Comparison of ENCODE assay signal across 8 cellular contexts in the genomic region with DNA sequence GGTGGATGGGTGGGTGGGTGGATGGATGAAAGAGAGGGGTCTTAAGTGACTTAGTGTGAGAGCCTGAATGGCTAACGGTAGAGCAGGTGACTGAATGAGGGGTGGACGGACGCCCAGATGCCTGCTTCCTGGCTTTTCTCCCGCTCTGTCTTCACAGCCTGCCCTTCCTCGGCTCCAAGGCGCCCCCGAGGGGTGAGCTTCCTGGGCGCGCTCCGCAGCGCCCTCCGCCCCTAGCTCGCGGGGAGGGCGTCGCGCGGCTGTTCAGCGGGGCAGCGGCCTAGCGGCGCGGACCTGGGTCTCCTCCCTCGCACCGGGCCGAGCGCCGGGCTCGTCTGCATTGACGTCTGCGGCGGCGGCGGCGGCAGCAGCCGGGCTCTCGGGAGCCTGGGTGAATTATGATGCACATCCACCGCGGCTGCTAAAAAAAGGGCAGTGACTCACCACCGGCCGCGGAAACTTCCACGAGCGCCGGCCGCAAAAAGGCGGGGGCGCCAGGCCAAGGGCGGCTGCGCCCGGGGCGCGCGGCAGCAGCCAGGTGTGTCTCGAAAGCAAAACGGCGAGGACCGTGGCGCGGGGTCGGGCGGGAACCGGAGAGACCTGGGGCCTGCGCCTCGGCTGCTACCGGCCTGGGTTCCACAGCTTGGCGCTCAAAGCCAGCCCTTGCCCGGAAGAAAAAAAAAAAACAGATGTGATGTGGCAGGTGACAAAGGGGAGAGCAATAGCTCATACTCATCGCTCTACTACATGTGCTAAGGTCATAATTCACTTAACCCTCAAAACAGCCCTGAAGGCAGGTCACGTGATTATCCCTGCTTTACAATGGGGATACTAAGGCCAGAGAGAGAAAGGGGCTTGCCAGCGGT.
DNase-seq lines count a peak whose midpoint lies in the region; ATAC-seq and TF ChIP-seq lines count a peak whose summit lies in the region.

No MANE protein-coding gene starts in this region.

- peak overlapping the region; percentile 69 for H3K4me2 ChIP-seq in trophoblast cell (ENCODE audit: low read length)

- H4K91ac ChIP-seq in trophoblast cell (ENCODE audit: low read depth, low read length), result peak overlapping the region; percentile 29

- H3K4me3 ChIP-seq in trophoblast cell (ENCODE audit: low read depth, low read length) (no peak overlapping the region), tibial artery (peak overlapping the region; percentile 39 to 45)

- ATAC-seq in GM19455 (IDR thresholded peaks at IDR 0.05; ENCODE audit: unreplicated experiment) (peak; percentile 91), HG03565 (IDR thresholded peaks at IDR 0.05; ENCODE audit: unreplicated experiment) (peak; percentile 85), Right ventricle myocardium superior (ENCODE audit: poor library complexity) (peak; percentile 98)

- in situ Hi-C loops in SK-MEL-5 (cut with HindIII; ENCODE audit: low pct_unique_long_range_greater_than_20kb, low sequenced_read_pairs), result no loop called here

- peak overlapping the region; percentile 61 for H2BK120ac ChIP-seq in trophoblast cell (ENCODE audit: insufficient read depth, low read length, poor library complexity)

- peaks cover 3% of the 10 kb centered on the region for H3K79me1 ChIP-seq in trophoblast cell (ENCODE audit: low read length)

- no peak overlapping the region for H3K9ac ChIP-seq in trophoblast cell (ENCODE audit: low read length)

- no peaks in the 10 kb centered on the region for H3K27me3 ChIP-seq in trophoblast cell (ENCODE audit: insufficient read depth, low read length)
- H3K27me3 ChIP-seq in tibial artery, result no peaks in the 10 kb centered on the region

- H3K27ac ChIP-seq in trophoblast cell (ENCODE audit: low read depth, low read length) (peak overlapping the region; percentile 14), tibial artery (peak overlapping the region; percentile 88 to 95)

- intact Hi-C loops in Right ventricle myocardium superior (cut with DNase I) (no loop called here), tibial artery (cut with DNase I; ENCODE audit: low total_unique reads) (no loop called here)

- H3K9me3 ChIP-seq in trophoblast cell (ENCODE audit: insufficient read depth, low read depth, low read length), result peaks cover 2% of the 10 kb centered on the region
- no peaks in the 10 kb centered on the region for H3K9me3 ChIP-seq in tibial artery

- DNase-seq in COR-L47 (lab: John Stamatoyannopoulos, UW), result peak; percentile 2
- peak; percentile 43 for DNase-seq in SK-MEL-5 (ENCODE audit: low read depth, low spot score)
- peak; percentile 69 for DNase-seq in activated naive CD8-positive, alpha-beta T cell treated with anti-CD3 and anti-CD28 coated beads, Interleukin-2, amount 50 U/mL, for 16 hours (ENCODE audit: low read depth, low spot score)
- peak; percentile 86 for DNase-seq in Right ventricle myocardium superior
- DNase-seq in trophoblast cell, result peak; percentile 41 to 61
- DNase-seq in tibial artery, result peak; percentile 85 to 95

- no peak overlapping the region for H3K23ac ChIP-seq in trophoblast cell (ENCODE audit: low read length)

- H3K14ac ChIP-seq in trophoblast cell (ENCODE audit: low read length), result peak overlapping the region; percentile 30

- WGBS in trophoblast cell (ENCODE audit: extremely low coverage, insufficient coverage, insufficient read length), result no CpG with 5 or more reads among the region's 71 CpGs

- peak overlapping the region; percentile 35 for H2AFZ ChIP-seq in trophoblast cell (ENCODE audit: insufficient read depth, low read length, poor library complexity)

- H2BK12ac ChIP-seq in trophoblast cell (ENCODE audit: low read length), result peak overlapping the region; percentile 20

- no peak overlapping the region for H4K12ac ChIP-seq in trophoblast cell (ENCODE audit: low read depth, low read length)

- H2BK5ac ChIP-seq in trophoblast cell (ENCODE audit: low read depth, low read length, poor library complexity), result peak overlapping the region; percentile 13

- no peak overlapping the region for H3K4ac ChIP-seq in trophoblast cell (ENCODE audit: low read depth, low read length)

- peak; percentile 23 to 24 for TF ChIP-seq CTCF in tibial artery (IDR thresholded peaks at IDR 0.05)

- H3K36me3 ChIP-seq in trophoblast cell (ENCODE audit: control insufficient read depth in 1 of 2, insufficient read depth in 2 of 2, low read length in 2 of 2), result no peaks in the 10 kb centered on the region
- H3K36me3 ChIP-seq in tibial artery, result no peaks in the 10 kb centered on the region

- no peaks in the 10 kb centered on the region for H3K79me2 ChIP-seq in trophoblast cell (ENCODE audit: control insufficient read depth, insufficient read depth, low read length, poor library complexity)

- H3K4me1 ChIP-seq in trophoblast cell (ENCODE audit: control insufficient read depth in 1 of 2, insufficient read depth in 2 of 2, low read length in 2 of 2) (peaks cover 6 to 15% of the 10 kb centered on the region in 2 experiments), tibial artery (peaks cover 0 to 47% (median 28%) of the 10 kb centered on the region in 4 donors)

- no peak overlapping the region for H3K18ac ChIP-seq in trophoblast cell (ENCODE audit: low read length)

- H2AK5ac ChIP-seq in trophoblast cell (ENCODE audit: low read length), result no peak overlapping the region

- H4K8ac ChIP-seq in trophoblast cell (ENCODE audit: low read depth, low read length), result peak overlapping the region; percentile 51

Comparison
In these comparisons a context has a peak if more than half of its experiments do, and no peak if none do; other contexts are left out.
1. DNase-seq: peak in every context shown above with its lines; median percentile 90 in tibial artery; 86 in Right ventricle myocardium superior; 69 in activated naive CD8-positive, alpha-beta T cell treated with anti-CD3 and anti-CD28 coated beads, Interleukin-2, amount 50 U/mL, for 16 hours; 51 in trophoblast cell; 43 in SK-MEL-5; 2 in COR-L47.